Comparison of ENCODE assay signal across 8 cellular contexts in the genomic region with DNA sequence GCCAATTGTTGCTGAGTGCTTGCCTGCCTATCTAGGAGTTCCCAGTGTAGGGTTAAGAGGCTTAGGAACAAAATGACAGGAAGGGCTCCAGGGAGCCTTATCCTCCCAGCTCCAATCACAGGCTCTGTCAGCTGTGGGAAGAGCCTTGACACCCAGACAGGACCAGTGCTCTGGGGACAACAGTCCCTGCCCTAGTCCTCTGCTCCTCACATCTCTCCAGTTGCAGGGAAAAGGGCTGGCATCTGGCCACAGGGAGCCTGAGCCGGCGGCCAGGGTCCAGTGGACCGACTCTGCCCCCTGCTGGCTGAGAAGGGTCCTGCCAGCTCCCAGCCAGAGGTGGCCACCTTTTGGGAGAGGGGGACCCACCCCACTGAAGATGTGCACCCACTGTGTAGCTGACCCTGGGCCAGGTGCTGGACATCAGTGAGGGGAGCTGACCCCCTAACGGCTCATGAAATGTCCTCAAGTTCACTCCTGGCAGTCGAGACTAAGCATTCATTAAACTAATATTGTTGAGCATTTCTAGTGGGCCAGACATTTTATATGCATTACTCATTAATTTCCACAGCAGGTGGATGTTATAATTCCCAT. TPM values are rescaled to one million over a fixed set of nuclear protein-coding genes. Genes with fewer than 3 reads are reported as not detected.
DNase-seq lines count a peak whose midpoint lies in the region; ATAC-seq, FAIRE-seq and TF ChIP-seq lines count a peak whose summit lies in the region.

No MANE protein-coding gene starts in this region.

- H3K36me3 ChIP-seq in astrocyte (ENCODE audit: insufficient read depth, low read length): peaks cover 22% of the 10 kb centered on the region

- no peak overlapping the region for H3K27ac Mint-ChIP-seq in astrocyte (ENCODE audit: unreplicated experiment)

- H3K4me1 Mint-ChIP-seq in astrocyte (ENCODE audit: low read depth, unreplicated experiment): peaks cover 23% of the 10 kb centered on the region

- peaks cover 5% of the 10 kb centered on the region for H3K36me3 Mint-ChIP-seq in astrocyte (ENCODE audit: low read depth, unreplicated experiment)

- H3K4me1 ChIP-seq in astrocyte (ENCODE audit: insufficient read depth, low read length): peaks cover 43% of the 10 kb centered on the region
- H3K4me1 ChIP-seq in right cardiac atrium (ENCODE audit: control insufficient read depth, insufficient read depth, low read length): peaks cover 30% of the 10 kb centered on the region

- no peak for FAIRE-seq in astrocyte (lab: Jason Lieb, UNC)

- peak; percentile 99 for TF ChIP-seq CTCF in LNCAP (IDR thresholded peaks at IDR 0.05)
- TF ChIP-seq CTCF in astrocyte (IDR thresholded peaks at IDR 0.05; ENCODE audit: insufficient read depth, low read depth, low read length): peak; percentile 80

- H3K27ac ChIP-seq in astrocyte (ENCODE audit: low read depth, low read length): no peak overlapping the region
- H3K27ac ChIP-seq in right cardiac atrium (ENCODE audit: low read length): peak overlapping the region; percentile 92

- H4K20me1 ChIP-seq in astrocyte (ENCODE audit: insufficient read depth, low read length): peaks cover 24% of the 10 kb centered on the region

- ATAC-seq in right cardiac atrium: peak; percentile 32 to 34
- peak; percentile 25 for ATAC-seq in sciatic nerve
- ATAC-seq in GM19452 (IDR thresholded peaks at IDR 0.05; ENCODE audit: unreplicated experiment): no peak
- ATAC-seq in HG02763 (IDR thresholded peaks at IDR 0.05; ENCODE audit: unreplicated experiment): no peak

- H3K79me2 ChIP-seq in astrocyte (ENCODE audit: insufficient read depth, low read length): no peaks in the 10 kb centered on the region

- WGBS in right cardiac atrium: 31% methylated on average over 5 of the region's 5 CpGs

- no peaks in the 10 kb centered on the region for H3K27me3 ChIP-seq in astrocyte (ENCODE audit: insufficient read depth, low read length)
- no peaks in the 10 kb centered on the region for H3K27me3 ChIP-seq in right cardiac atrium (ENCODE audit: control insufficient read depth, insufficient read depth)

- no peak overlapping the region for H3K4me3 Mint-ChIP-seq in astrocyte (ENCODE audit: unreplicated experiment)

- DNase-seq in DMS153 treated with DMSO at 0.1 percent for 48 hours (lab: John Stamatoyannopoulos, UW; ENCODE audit: unreplicated experiment): peak; percentile 37
- DNase-seq in T follicular helper cell (ENCODE audit: low read depth): peak; percentile 41
- no peak for DNase-seq in astrocyte (ENCODE audit: low read depth)
- peak; percentile 91 to 95 (median 93) for DNase-seq in right cardiac atrium
- peak; percentile 95 for DNase-seq in sciatic nerve (ENCODE audit: low spot score)

- no peak overlapping the region for H3K9ac ChIP-seq in astrocyte (ENCODE audit: low read length)

- H3K9me3 ChIP-seq in astrocyte (ENCODE audit: insufficient read depth, low read depth, low read length) (no peaks in the 10 kb centered on the region), right cardiac atrium (ENCODE audit: control insufficient read depth, low read length) (no peaks in the 10 kb centered on the region)

- no peaks in the 10 kb centered on the region for H3K9me3 Mint-ChIP-seq in astrocyte (ENCODE audit: unreplicated experiment)

- no peak overlapping the region for H3K4me2 ChIP-seq in astrocyte (ENCODE audit: low read length)

- H2AFZ ChIP-seq in astrocyte (ENCODE audit: low read depth, low read length): no peak overlapping the region

- no peaks in the 10 kb centered on the region for H3K27me3 Mint-ChIP-seq in astrocyte (ENCODE audit: low read depth, unreplicated experiment)

- H3K4me3 ChIP-seq in astrocyte (ENCODE audit: insufficient read depth, low read depth, low read length) (no peak overlapping the region), right cardiac atrium (ENCODE audit: low read length) (no peak overlapping the region)

- intact Hi-C loops in right cardiac atrium (cut with DNase I) (loop anchor here (5.0 to 10.0 kb wide), 8 partner anchors 62 to 372 kb away; a partner anchor contains a TSS), sciatic nerve (cut with DNase I) (loop anchor here (10.0 kb wide), 1 partner anchor 122 kb away; a partner anchor contains a TSS)

RNA-seq across cellular contexts. Expression of a gene that starts 17.6 kb away (rescaled TPM):
- total RNA-seq in astrocyte (24.3 and 24.8 TPM in 2 replicates), right cardiac atrium (10 to 100 TPM; 26.9 to 35.0 (median 30.9) TPM), sciatic nerve (50.0 TPM)
- 25.8 TPM for polyA plus RNA-seq in right cardiac atrium

Comparison
In these comparisons a context has a peak if more than half of its experiments do, and no peak if none do; other contexts are left out.
1. ATAC-seq: peak in right cardiac atrium (2 of 2) and sciatic nerve (single experiment); none in GM19452 (single experiment) and HG02763 (single experiment).